9 cellular contexts compared by ENCODE assay signal in genomic region chr18:23207191-23207955, GRCh38.
DNase-seq lines count a peak whose midpoint lies in the region; ATAC-seq, FAIRE-seq and TF ChIP-seq lines count a peak whose summit lies in the region.
"Had no signal": no experiment of that assay in that cellular context is flagged by ENCODE, and none has a peak within 500 bp of the region (broad histone marks: within the 10 kb centered on the region; RNA-seq: fewer than 3 reads in every experiment).

No MANE protein-coding gene starts in this region.

- peak overlapping the region; percentile 72 for H3K27ac Mint-ChIP-seq in astrocyte (ENCODE audit: unreplicated experiment)
- no peak overlapping the region for H3K27ac Mint-ChIP-seq in CD4-positive, alpha-beta T cell

- H3K9me3 Mint-ChIP-seq in astrocyte (ENCODE audit: unreplicated experiment) = peaks cover 10% of the 10 kb centered on the region
- H3K9me3 Mint-ChIP-seq in CD4-positive, alpha-beta T cell = no peaks in the 10 kb centered on the region

- no peak overlapping the region for H3K4me3 Mint-ChIP-seq in astrocyte (ENCODE audit: unreplicated experiment)
- no peak overlapping the region for H3K4me3 Mint-ChIP-seq in CD4-positive, alpha-beta T cell

- peaks cover 11% of the 10 kb centered on the region for H3K4me1 Mint-ChIP-seq in astrocyte (ENCODE audit: low read depth, unreplicated experiment)
- H3K4me1 Mint-ChIP-seq in CD4-positive, alpha-beta T cell (ENCODE audit: low read depth) = peaks cover 5% of the 10 kb centered on the region

- peaks cover 32% of the 10 kb centered on the region for H3K36me3 Mint-ChIP-seq in astrocyte (ENCODE audit: low read depth, unreplicated experiment)
- H3K36me3 Mint-ChIP-seq in CD4-positive, alpha-beta T cell (ENCODE audit: low read depth) = no peaks in the 10 kb centered on the region

- no peak overlapping the region for H2AFZ ChIP-seq in astrocyte (ENCODE audit: low read depth, low read length)

- no peak overlapping the region for H3K27ac ChIP-seq in astrocyte (ENCODE audit: low read depth, low read length)
- H3K27ac ChIP-seq in CD4-positive, alpha-beta T cell (ENCODE audit: low read depth, low read length) = no peak overlapping the region

- CTCF ChIA-PET in CD4-positive, alpha-beta T cell (lab: Charles Lee) = no interaction called here

- H3K27me3 Mint-ChIP-seq in astrocyte (ENCODE audit: low read depth, unreplicated experiment) = no peaks in the 10 kb centered on the region
- peaks cover 4% of the 10 kb centered on the region for H3K27me3 Mint-ChIP-seq in CD4-positive, alpha-beta T cell

- no peaks in the 10 kb centered on the region for H4K20me1 ChIP-seq in astrocyte (ENCODE audit: insufficient read depth, low read length)

- peaks cover 8% of the 10 kb centered on the region for H3K4me1 ChIP-seq in astrocyte (ENCODE audit: insufficient read depth, low read length)

- ATAC-seq in left colon (peak; percentile 19), GM18870 (IDR thresholded peaks at IDR 0.05; ENCODE audit: unreplicated experiment) (no peak)
- ATAC-seq in CD4-positive, alpha-beta T cell (ENCODE audit: poor library complexity) = no peak

- H3K4me3 ChIP-seq in HFF-Myc (replicated peaks; ENCODE audit: low read depth, low read length) (no peak overlapping the region), astrocyte (ENCODE audit: insufficient read depth, low read depth, low read length) (no peak overlapping the region)

- intact Hi-C loops in left colon (cut with DNase I, micrococcal nuclease) = no loop called here
- intact Hi-C loops in CD4-positive, alpha-beta T cell (cut with DNase I, micrococcal nuclease) = no loop called here

- TF ChIP-seq CTCF in D721Med (IDR thresholded peaks at IDR 0.05; ENCODE audit: insufficient read depth, missing control alignments) (peak; percentile 4), HFF-Myc (IDR thresholded peaks at IDR 0.05; ENCODE audit: low read depth, low read length, missing control alignments) (peak; percentile 49), astrocyte (IDR thresholded peaks at IDR 0.05; ENCODE audit: insufficient read depth, low read depth, low read length) (peak; percentile 37)
- TF ChIP-seq CTCF in CD4-positive, alpha-beta T cell (IDR thresholded peaks at IDR 0.05) = no peak

- peak overlapping the region; percentile 12 for H3K4me2 ChIP-seq in astrocyte (ENCODE audit: low read length)

- no peak for FAIRE-seq in D721Med (lab: Jason Lieb, UNC)
- peak; percentile 20 for FAIRE-seq in astrocyte (lab: Jason Lieb, UNC)

- no peaks in the 10 kb centered on the region for H3K27me3 ChIP-seq in astrocyte (ENCODE audit: insufficient read depth, low read length)
- no peaks in the 10 kb centered on the region for H3K27me3 ChIP-seq in CD4-positive, alpha-beta T cell (ENCODE audit: control insufficient read depth, insufficient read depth, low read length)

- H3K36me3 ChIP-seq in astrocyte (ENCODE audit: insufficient read depth, low read length) = no peaks in the 10 kb centered on the region

- H3K79me2 ChIP-seq in astrocyte (ENCODE audit: insufficient read depth, low read length) = peaks cover 2% of the 10 kb centered on the region

- DNase-seq in D721Med (ENCODE audit: insufficient read length, low spot score) (no peak), HFF-Myc (ENCODE audit: extremely low read depth, low read depth) (no peak), astrocyte (ENCODE audit: low read depth) (peak; percentile 60), left colon (no peak), NCI-H2081 treated with DMSO at 0.1 percent for 48 hours (lab: John Stamatoyannopoulos, UW) (no peak)
- DNase-seq in CD4-positive, alpha-beta T cell = no peak
- DNase-seq in activated CD4-positive, alpha-beta T cell treated with anti-CD3 and anti-CD28 coated beads for 1 hour = no peak
- DNase-seq: effector CD8-positive, alpha-beta T cell had no signal

- POLR2A ChIA-PET in CD4-positive, alpha-beta T cell (lab: Charles Lee) = no interaction called here

- no peak overlapping the region for H3K9ac ChIP-seq in astrocyte (ENCODE audit: low read length)

- peaks cover 7% of the 10 kb centered on the region for H3K9me3 ChIP-seq in astrocyte (ENCODE audit: insufficient read depth, low read depth, low read length)
- no peaks in the 10 kb centered on the region for H3K9me3 ChIP-seq in CD4-positive, alpha-beta T cell (ENCODE audit: control insufficient read depth, low read length)
